Comparison of ENCODE assay signal across 19 cellular contexts in genomic region chrX:72366746-72367145, GRCh38.
"Had no signal": no experiment of that assay in that cellular context is flagged by ENCODE, and none has a peak within 500 bp of the region (broad histone marks: within the 10 kb centered on the region; RNA-seq: fewer than 3 reads in every experiment).

No MANE protein-coding gene starts in this region.

- H3K27me3 ChIP-seq: body of pancreas, foreskin keratinocyte, spleen, upper lobe of left lung had no signal

- DNase-seq: activated B cell treated with CpG ODN at 0.5 μM for 24 hours; activated CD4-positive, alpha-beta T cell treated with anti-CD3 and anti-CD28 coated beads for 36 hours; activated CD4-positive, alpha-beta T cell treated with anti-CD3 and anti-CD28 coated beads, Interleukin-2, amount 50 U/mL, for 48 hours; activated effector memory CD4-positive, alpha-beta T cell treated with Interleukin-2 at 50 U/mL for 16 hours; activated naive CD4-positive, alpha-beta T cell treated with anti-CD3 and anti-CD28 coated beads, Interleukin-2, amount 10 ng/mL, durations not matched to agents 7 days and 5 days; activated T-cell treated with anti-CD3 and anti-CD28 coated beads, Interleukin-2, amount 50 U/mL, for 72 hours; body of pancreas; dermis blood vessel endothelial cell; effector CD8-positive, alpha-beta T cell; foreskin keratinocyte; mesenchymal stem cell; occipital lobe; retina; spleen; stimulated activated CD4-positive, alpha-beta T cell treated with anti-CD3 and anti-CD28 coated beads, Interleukin-4, amount 100 ng/mL, for 1 hour; stimulated activated naive CD4-positive, alpha-beta T cell; T1000; upper lobe of left lung had no signal

- H3K36me3 ChIP-seq: spleen, thoracic aorta, upper lobe of left lung had no signal

- H3K27ac ChIP-seq: body of pancreas, foreskin keratinocyte, spleen, thoracic aorta, upper lobe of left lung had no signal

- H3K4me3 ChIP-seq: body of pancreas, spleen, thoracic aorta, upper lobe of left lung had no signal
